Comparison of ENCODE assay signal across 18 cellular contexts in genomic region chr7:69622014-69622818, GRCh38.
"Had no signal": no experiment of that assay in that cellular context is flagged by ENCODE, and none has a peak within 500 bp of the region (broad histone marks: within the 10 kb centered on the region; RNA-seq: fewer than 3 reads in every experiment).

No MANE protein-coding gene starts in this region.

- H3K9me3 ChIP-seq: ascending aorta, breast epithelium, heart right ventricle, lower lobe of right lung, psoas muscle, right lobe of liver had no signal

- H3K4me2 ChIP-seq: smooth muscle cell had no signal

- H3K36me3 ChIP-seq: ascending aorta, breast epithelium, heart right ventricle, lower lobe of right lung, right lobe of liver had no signal

- H3K27ac ChIP-seq: ascending aorta, breast epithelium, epithelial cell of prostate, heart right ventricle, lower lobe of right lung, psoas muscle, right lobe of liver had no signal

- ATAC-seq: heart right ventricle; left colon; psoas muscle; stimulated activated naive CD8-positive, alpha-beta T cell treated with anti-CD3 and anti-CD28 coated beads, Interleukin-15, Interleukin-2, amounts not matched to agents 100 U/mL and 50 U/mL, for 24 hours had no signal

- H3K4me1 ChIP-seq: ascending aorta, breast epithelium, lower lobe of right lung, right lobe of liver had no signal

- DNase-seq: activated CD4-positive, alpha-beta T cell treated with anti-CD3 and anti-CD28 coated beads, Interleukin-2, amount 50 U/mL, for 48 hours; activated naive CD4-positive, alpha-beta T cell treated with anti-CD3 and anti-CD28 coated beads, Interleukin-2, amount 10 ng/mL, durations not matched to agents 7 days and 5 days; cerebellar nuclear complex; effector CD8-positive, alpha-beta T cell; heart right ventricle; left colon; lower lobe of right lung; midbrain; psoas muscle; right lobe of liver; stimulated activated CD4-positive, alpha-beta T cell treated with anti-CD3 and anti-CD28 coated beads, Interleukin-4, amount 100 ng/mL, for 4 hours; stimulated activated CD8-positive, alpha-beta memory T cell treated with anti-CD3 and anti-CD28 coated beads, Interleukin-4, amount 100 ng/mL, for 48 hours; stimulated activated naive CD8-positive, alpha-beta T cell treated with anti-CD3 and anti-CD28 coated beads, Interleukin-15, Interleukin-2, amounts not matched to agents 100 U/mL and 50 U/mL, for 24 hours; trophoblast cell had no signal

- H3K4me3 ChIP-seq: ascending aorta, breast epithelium, heart right ventricle, lower lobe of right lung, psoas muscle, right lobe of liver, smooth muscle cell had no signal

- H3K27me3 ChIP-seq: ascending aorta, breast epithelium, heart right ventricle, right lobe of liver had no signal
